Comparison of ENCODE assay signal across 18 cellular contexts in the genomic region with DNA sequence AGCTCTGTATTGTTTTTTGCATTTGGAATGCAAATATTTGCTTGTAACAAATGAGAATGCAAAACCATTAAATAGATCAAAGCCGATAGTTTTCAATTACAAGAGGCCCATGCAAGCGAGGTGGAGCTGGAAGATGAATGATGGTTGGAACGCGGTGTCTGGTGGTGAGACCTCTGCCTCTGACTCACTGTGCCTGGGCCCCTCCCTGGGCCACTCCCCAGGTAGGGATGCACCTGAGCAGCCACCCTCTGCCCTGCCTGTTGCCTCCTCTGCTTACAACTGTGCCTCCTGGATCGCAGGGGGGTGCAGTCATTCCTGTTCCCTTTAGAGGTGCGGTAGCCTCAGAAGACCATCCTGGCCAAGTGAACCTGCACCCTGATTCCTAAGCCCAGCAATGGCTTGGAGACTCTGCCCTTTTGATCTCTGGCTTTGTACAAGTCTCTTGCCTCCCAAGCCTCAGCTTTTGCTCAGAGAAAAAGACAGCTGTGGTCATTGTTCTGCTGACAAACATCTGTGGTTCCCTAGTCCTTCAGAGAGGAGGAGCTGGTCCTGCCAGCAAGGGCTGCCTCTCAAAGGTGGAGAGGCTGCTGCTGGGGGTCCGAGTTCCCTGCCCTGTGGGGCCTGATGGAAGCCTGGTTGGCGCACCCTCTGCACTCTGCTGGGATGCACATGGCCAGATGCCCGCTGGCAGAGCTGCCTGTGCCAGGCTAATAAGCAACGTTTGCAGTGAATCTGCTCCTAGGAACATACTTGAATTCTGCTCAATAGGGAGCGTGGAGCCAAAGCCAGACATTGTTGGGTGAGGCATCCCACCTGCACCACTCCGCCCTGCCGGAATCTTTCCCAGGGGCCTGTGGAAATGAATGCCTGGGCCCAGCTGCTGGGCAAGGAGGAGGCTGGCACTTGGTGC.
A peak's percentile ranks its signal among the peaks of the same experiment; 100 is the strongest.
DNase-seq lines count a peak whose midpoint lies in the region; ATAC-seq and TF ChIP-seq lines count a peak whose summit lies in the region.
"Had no signal": no experiment of that assay in that cellular context is flagged by ENCODE, and none has a peak within 500 bp of the region (broad histone marks: within the 10 kb centered on the region; RNA-seq: fewer than 3 reads in every experiment).

No MANE protein-coding gene starts in this region.

- CTCF ChIA-PET in MCF 10A (lab: Yijun Ruan, JAX) = interaction anchor here (0.6 kb wide), 1 partner anchor 41 kb away, joined by 3 read pairs; no protein-coding TSS in a partner anchor

- no peaks in the 10 kb centered on the region for H3K36me3 ChIP-seq in breast epithelium
- H3K36me3 ChIP-seq: SJCRH30 had no signal

- TF ChIP-seq CTCF in MCF 10A (IDR thresholded peaks at IDR 0.05; ENCODE audit: unreplicated experiment) = no peak
- no peak for TF ChIP-seq CTCF in breast epithelium (IDR thresholded peaks at IDR 0.05)
- no peak for TF ChIP-seq CTCF in nephron (IDR thresholded peaks at IDR 0.05; ENCODE audit: unreplicated experiment in 3 of 3)

- no peak overlapping the region for H3K4me3 Mint-ChIP-seq in MCF 10A (ENCODE audit: unreplicated experiment)
- peak overlapping the region in 1 of 3 experiments; percentile 21 for H3K4me3 Mint-ChIP-seq in nephron
- H3K4me3 Mint-ChIP-seq: CD14-positive monocyte had no signal

- H3K9me3 Mint-ChIP-seq in MCF 10A (ENCODE audit: unreplicated experiment) (no peaks in the 10 kb centered on the region), nephron (no peaks in the 10 kb centered on the region)
- H3K9me3 Mint-ChIP-seq: CD14-positive monocyte had no signal

- BruUV-seq in MCF 10A (replicated peaks; lab: Mats Ljungman, UMichigan) = no TSS peak

- no peaks in the 10 kb centered on the region for H3K36me3 Mint-ChIP-seq in MCF 10A (ENCODE audit: insufficient read depth, unreplicated experiment)
- no peaks in the 10 kb centered on the region for H3K36me3 Mint-ChIP-seq in nephron (ENCODE audit: low read depth)
- H3K36me3 Mint-ChIP-seq: CD14-positive monocyte had no signal

- no peak for TF ChIP-seq POLR2A in breast epithelium (IDR thresholded peaks at IDR 0.05)

- POLR2A ChIA-PET in MCF 10A (lab: Yijun Ruan, JAX) = no interaction called here

- no peak overlapping the region for H3K4me3 ChIP-seq in breast epithelium
- H3K4me3 ChIP-seq: A549, SJCRH30 had no signal

- H3K27ac Mint-ChIP-seq in MCF 10A (ENCODE audit: low read depth, unreplicated experiment) (no peak overlapping the region), nephron (peak overlapping the region in 2 of 3 experiments; percentile 46 to 77)
- H3K27ac Mint-ChIP-seq: CD14-positive monocyte had no signal

- intact Hi-C loops in MCF 10A (cut with micrococcal nuclease) (no loop called here), breast epithelium (cut with DNase I; ENCODE audit: low total_unique reads) (loop anchor here (2.0 kb wide), 1 partner anchor 199 kb away; no protein-coding TSS in a partner anchor)

- peak; percentile 73 for ATAC-seq in esophagus mucosa
- ATAC-seq in GM21717 (IDR thresholded peaks at IDR 0.05; ENCODE audit: unreplicated experiment) = no peak
- ATAC-seq in GM21723 (IDR thresholded peaks at IDR 0.05; ENCODE audit: unreplicated experiment) = no peak
- ATAC-seq in HG03196 (IDR thresholded peaks at IDR 0.05; ENCODE audit: unreplicated experiment) = no peak
- ATAC-seq: A549 had no signal

- no peaks in the 10 kb centered on the region for H3K4me1 ChIP-seq in breast epithelium
- H3K4me1 ChIP-seq: A549, SJCRH30 had no signal

- peaks cover 5% of the 10 kb centered on the region for H3K4me1 Mint-ChIP-seq in MCF 10A (ENCODE audit: insufficient read depth, unreplicated experiment)
- peaks cover 36% of the 10 kb centered on the region for H3K4me1 Mint-ChIP-seq in nephron
- H3K4me1 Mint-ChIP-seq: CD14-positive monocyte had no signal

- H3K27me3 Mint-ChIP-seq in MCF 10A (ENCODE audit: insufficient read depth, unreplicated experiment) = no peaks in the 10 kb centered on the region
- H3K27me3 Mint-ChIP-seq in nephron (ENCODE audit: low read depth) = peaks cover 54% of the 10 kb centered on the region

- H3K9me3 ChIP-seq in breast epithelium = no peaks in the 10 kb centered on the region
- H3K9me3 ChIP-seq: A549, SJCRH30 had no signal

- DNase-seq in MCF 10A (ENCODE audit: unreplicated experiment) = peak; percentile 18
- DNase-seq in breast epithelium (ENCODE audit: low spot score in 2 of 2) = no peak
- no peak for DNase-seq in activated CD8-positive, alpha-beta memory T cell treated with anti-CD3 and anti-CD28 coated beads for 24 hours
- DNase-seq: COR-L47, HCEC 1CT, IMR-90, MV-4-11, NCI-H146, NCI-H446, NCI-H82, SJCRH30 had no signal

- peaks cover 0 to 44% of the 10 kb centered on the region in 2 donors for H3K27me3 ChIP-seq in breast epithelium
- H3K27me3 ChIP-seq: SJCRH30 had no signal

- H3K27ac ChIP-seq in breast epithelium = no peak overlapping the region
- H3K27ac ChIP-seq: A549, SJCRH30 had no signal
